ENCODE assay signal across 1 cellular context in genomic region chr20:48831702-48832422, GRCh38.
A peak's percentile ranks its signal among the peaks of the same experiment; 100 is the strongest.
TF ChIP-seq lines count a peak whose summit lies in the region.

No MANE protein-coding gene starts in this region.

TF ChIP-seq in GM12878, 131 proteins besides CTCF, POLR2A, EP300 and RAD21 (continued from another document):
- peak; percentile 28 for TF ChIP-seq SMAD1 (IDR thresholded peaks at IDR 0.05; ENCODE audit: low read depth, partially characterized antibody)
- TF ChIP-seq IKZF2 (IDR thresholded peaks at IDR 0.05) = peak in 1 of 2 experiments; percentile 34; a peak in 1 of 4 replicates
- peak; percentile 50; the same call in 1 of the 2 replicates for TF ChIP-seq RELB (IDR thresholded peaks at IDR 0.05; ENCODE audit: low read depth)
- no peak for TF ChIP-seq EGR1 (IDR thresholded peaks at IDR 0.05; ENCODE audit: borderline replicate concordance in 1 of 2, low read depth in 2 of 2, low read length in 2 of 2)
- TF ChIP-seq CREB1 (IDR thresholded peaks at IDR 0.05; ENCODE audit: low read depth) = 0 out of 2 replicates have a peak, but pooled peaks have one; percentile 11
- no peak for TF ChIP-seq SMARCA5 (IDR thresholded peaks at IDR 0.05)
